Comparison of ENCODE assay signal across 13 cellular contexts in genomic region chr22:44622147-44622427, GRCh38.
DNase-seq lines count a peak whose midpoint lies in the region; ATAC-seq and TF ChIP-seq lines count a peak whose summit lies in the region.
"Had no signal": no experiment of that assay in that cellular context is flagged by ENCODE, and none has a peak within 500 bp of the region (broad histone marks: within the 10 kb centered on the region; RNA-seq: fewer than 3 reads in every experiment).

No MANE protein-coding gene starts in this region.

- peak in 4 of 5 donors; percentile 21 to 40 (median 33) for DNase-seq in CD4-positive, alpha-beta memory T cell
- DNase-seq in ELF-1 (ENCODE audit: low read depth, low spot score) (peak; percentile 49), NCI-H69 (lab: John Stamatoyannopoulos, UW) (peak; percentile 73), medulla oblongata (ENCODE audit: extremely low spot score) (no peak), dedifferentiated amniotic fluid mesenchymal stem cell (ENCODE audit: extremely low spot score) (no peak), MCF 10A (ENCODE audit: unreplicated experiment) (no peak)
- DNase-seq in central memory CD8-positive, alpha-beta T cell (ENCODE audit: low spot score in 2 of 2): peak in 1 of 2 donors; percentile 33
- DNase-seq: activated naive CD8-positive, alpha-beta T cell treated with anti-CD3 and anti-CD28 coated beads, Interleukin-2, amount 10 ng/mL, durations not matched to agents 7 days and 5 days; effector CD8-positive, alpha-beta T cell; naive B cell had no signal

- peak overlapping the region; percentile 36 to 91 (median 77) for H3K27ac Mint-ChIP-seq in CD4-positive, alpha-beta memory T cell
- peak overlapping the region; percentile 96 for H3K27ac Mint-ChIP-seq in central memory CD8-positive, alpha-beta T cell (ENCODE audit: low read depth)
- H3K27ac Mint-ChIP-seq in MCF 10A (ENCODE audit: low read depth, unreplicated experiment): no peak overlapping the region
- H3K27ac Mint-ChIP-seq: activated naive CD8-positive, alpha-beta T cell treated with anti-CD3 and anti-CD28 coated beads, Interleukin-2, amount 10 ng/mL, durations not matched to agents 7 days and 5 days; stimulated activated naive CD8-positive, alpha-beta T cell treated with anti-CD3 and anti-CD28 coated beads, Interleukin-15, Interleukin-2, amounts not matched to agents 100 ng/mL and 50 ng/mL, for 24 hours had no signal

- peaks cover 0 to 1% (median 0%) of the 10 kb centered on the region in 8 donors for H3K9me3 Mint-ChIP-seq in CD4-positive, alpha-beta memory T cell
- H3K9me3 Mint-ChIP-seq in central memory CD8-positive, alpha-beta T cell: no peaks in the 10 kb centered on the region
- no peaks in the 10 kb centered on the region for H3K9me3 Mint-ChIP-seq in MCF 10A (ENCODE audit: unreplicated experiment)
- H3K9me3 Mint-ChIP-seq: activated naive CD8-positive, alpha-beta T cell treated with anti-CD3 and anti-CD28 coated beads, Interleukin-2, amount 10 ng/mL, durations not matched to agents 7 days and 5 days; naive B cell; stimulated activated naive CD8-positive, alpha-beta T cell treated with anti-CD3 and anti-CD28 coated beads, Interleukin-15, Interleukin-2, amounts not matched to agents 100 ng/mL and 50 ng/mL, for 24 hours had no signal

- peaks cover 15% of the 10 kb centered on the region for H3K4me1 ChIP-seq in CD4-positive, alpha-beta memory T cell (ENCODE audit: insufficient read depth, low read length)

- CTCF ChIA-PET in CD4-positive, alpha-beta memory T cell (lab: Charles Lee; ENCODE audit: partially characterized antibody): interaction anchor here (6.7 kb wide), 1 partner anchor 538 kb away, joined by 70 read pairs; no protein-coding TSS in a partner anchor
- CTCF ChIA-PET in MCF 10A (lab: Yijun Ruan, JAX): interaction anchor here (6.5 kb wide), 1 partner anchor 629 kb away, joined by 92 read pairs; no protein-coding TSS in a partner anchor

- TF ChIP-seq CTCF in MCF 10A (IDR thresholded peaks at IDR 0.05; ENCODE audit: unreplicated experiment): no peak

- H3K36me3 Mint-ChIP-seq in CD4-positive, alpha-beta memory T cell: no peaks in the 10 kb centered on the region
- peaks cover 1% of the 10 kb centered on the region for H3K36me3 Mint-ChIP-seq in central memory CD8-positive, alpha-beta T cell (ENCODE audit: insufficient read depth)
- H3K36me3 Mint-ChIP-seq in MCF 10A (ENCODE audit: insufficient read depth, unreplicated experiment): no peaks in the 10 kb centered on the region
- H3K36me3 Mint-ChIP-seq: activated naive CD8-positive, alpha-beta T cell treated with anti-CD3 and anti-CD28 coated beads, Interleukin-2, amount 10 ng/mL, durations not matched to agents 7 days and 5 days; naive B cell had no signal

- H3K9me3 ChIP-seq in CD4-positive, alpha-beta memory T cell (ENCODE audit: control insufficient read depth in 1 of 2, low read length in 2 of 2): no peaks in the 10 kb centered on the region

- H3K36me3 ChIP-seq in CD4-positive, alpha-beta memory T cell (ENCODE audit: insufficient read depth, low read length): no peaks in the 10 kb centered on the region

- intact Hi-C loops in CD4-positive, alpha-beta memory T cell (cut with micrococcal nuclease): loop anchor here (10.0 kb wide), 1 partner anchor 737 kb away; no protein-coding TSS in a partner anchor
- intact Hi-C loops in MCF 10A (cut with micrococcal nuclease): loop anchor here (10.0 kb wide), 1 partner anchor 797 kb away; no protein-coding TSS in a partner anchor

- POLR2A ChIA-PET in CD4-positive, alpha-beta memory T cell (lab: Charles Lee; ENCODE audit: partially characterized antibody): no interaction called here
- POLR2A ChIA-PET in MCF 10A (lab: Yijun Ruan, JAX): no interaction called here

- no TSS peak for BruUV-seq in MCF 10A (replicated peaks; lab: Mats Ljungman, UMichigan)

- peaks cover 8 to 11% (median 11%) of the 10 kb centered on the region in 4 donors for H3K4me1 Mint-ChIP-seq in CD4-positive, alpha-beta memory T cell
- H3K4me1 Mint-ChIP-seq in central memory CD8-positive, alpha-beta T cell: peaks cover 13% of the 10 kb centered on the region
- H3K4me1 Mint-ChIP-seq in MCF 10A (ENCODE audit: insufficient read depth, unreplicated experiment): no peaks in the 10 kb centered on the region
- H3K4me1 Mint-ChIP-seq: naive B cell had no signal

- peak overlapping the region in 1 of 8 donors; percentile 22 for H3K4me3 Mint-ChIP-seq in CD4-positive, alpha-beta memory T cell
- H3K4me3 Mint-ChIP-seq in central memory CD8-positive, alpha-beta T cell: no peak overlapping the region
- no peak overlapping the region for H3K4me3 Mint-ChIP-seq in MCF 10A (ENCODE audit: unreplicated experiment)
- H3K4me3 Mint-ChIP-seq: activated naive CD8-positive, alpha-beta T cell treated with anti-CD3 and anti-CD28 coated beads, Interleukin-2, amount 10 ng/mL, durations not matched to agents 7 days and 5 days; naive B cell; stimulated activated naive CD8-positive, alpha-beta T cell treated with anti-CD3 and anti-CD28 coated beads, Interleukin-15, Interleukin-2, amounts not matched to agents 100 ng/mL and 50 ng/mL, for 24 hours had no signal

- peaks cover 0 to 2% of the 10 kb centered on the region in 2 donors for H3K27me3 Mint-ChIP-seq in CD4-positive, alpha-beta memory T cell
- H3K27me3 Mint-ChIP-seq in central memory CD8-positive, alpha-beta T cell: no peaks in the 10 kb centered on the region
- H3K27me3 Mint-ChIP-seq in MCF 10A (ENCODE audit: insufficient read depth, unreplicated experiment): peaks cover 12% of the 10 kb centered on the region
- H3K27me3 Mint-ChIP-seq: stimulated activated naive CD8-positive, alpha-beta T cell treated with anti-CD3 and anti-CD28 coated beads, Interleukin-15, Interleukin-2, amounts not matched to agents 100 ng/mL and 50 ng/mL, for 24 hours had no signal

- no peaks in the 10 kb centered on the region for H3K27me3 ChIP-seq in CD4-positive, alpha-beta memory T cell (ENCODE audit: insufficient read depth, low read length)

- H3K27ac ChIP-seq in CD4-positive, alpha-beta memory T cell (ENCODE audit: low read depth, low read length): no peak overlapping the region

- no peak overlapping the region for H3K4me3 ChIP-seq in CD4-positive, alpha-beta memory T cell (ENCODE audit: low read length in 2 of 2)

- ATAC-seq in central memory CD8-positive, alpha-beta T cell (replicated peaks; ENCODE audit: extremely low read depth, poor library complexity, severe bottlenecking): no peak
- ATAC-seq in HG03095 (IDR thresholded peaks at IDR 0.05; ENCODE audit: unreplicated experiment): no peak
- ATAC-seq: HCT116 had no signal

Comparison
In these comparisons a context has a peak if more than half of its experiments do, and no peak if none do; other contexts are left out.
1. DNase-seq: peak in CD4-positive, alpha-beta memory T cell (4 of 5), ELF-1 (single experiment) and NCI-H69 (single experiment); none in medulla oblongata (single experiment), dedifferentiated amniotic fluid mesenchymal stem cell (single experiment) and MCF 10A (single experiment).